Comparison of ENCODE assay signal across 8 cellular contexts in genomic region chr7:33129806-33130153, GRCh38. TPM values are rescaled to one million over a fixed set of nuclear protein-coding genes. Genes with fewer than 3 reads are reported as not detected.
DNase-seq lines count a peak whose midpoint lies in the region; ATAC-seq, FAIRE-seq and TF ChIP-seq lines count a peak whose summit lies in the region.

No MANE protein-coding gene starts in this region.

- peaks cover 13% of the 10 kb centered on the region for H3K4me1 Mint-ChIP-seq in stimulated activated naive CD8-positive, alpha-beta T cell treated with anti-CD3 and anti-CD28 coated beads, Interleukin-15, Interleukin-2, amounts not matched to agents 100 ng/mL and 50 ng/mL, for 24 hours (ENCODE audit: low read depth)
- H3K4me1 Mint-ChIP-seq in activated T-helper 1 cell treated with anti-CD3 and anti-CD28 coated beads, Interleukin-12 subunit alpha, Interleukin-12 subunit beta, Interleukin-2, Interleukin-4 antibody, amounts not matched to agents 30 ng/mL and 10 ng/mL and 1 ng/mL, durations not matched to agents 14 hours and 24 hours and 36 hours (ENCODE audit: low read depth): peaks cover 20% of the 10 kb centered on the region

- peak overlapping the region; percentile 91 for H3K4me3 Mint-ChIP-seq in stimulated activated naive CD8-positive, alpha-beta T cell treated with anti-CD3 and anti-CD28 coated beads, Interleukin-15, Interleukin-2, amounts not matched to agents 100 ng/mL and 50 ng/mL, for 24 hours
- H3K4me3 Mint-ChIP-seq in activated T-helper 1 cell treated with anti-CD3 and anti-CD28 coated beads, Interleukin-12 subunit alpha, Interleukin-12 subunit beta, Interleukin-2, Interleukin-4 antibody, amounts not matched to agents 30 ng/mL and 10 ng/mL and 1 ng/mL, durations not matched to agents 14 hours and 24 hours and 36 hours: peak overlapping the region; percentile 94

- no peak for ATAC-seq in stimulated activated naive CD8-positive, alpha-beta T cell treated with anti-CD3 and anti-CD28 coated beads, Interleukin-15, Interleukin-2, amounts not matched to agents 100 U/mL and 50 U/mL, for 24 hours
- no peak for ATAC-seq in GM18505 (IDR thresholded peaks at IDR 0.05; ENCODE audit: unreplicated experiment)

- peak overlapping the region; percentile 40 to 78 (median 73) for H3K4me3 ChIP-seq in skin epidermis

- no peaks in the 10 kb centered on the region for H3K9me3 Mint-ChIP-seq in stimulated activated naive CD8-positive, alpha-beta T cell treated with anti-CD3 and anti-CD28 coated beads, Interleukin-15, Interleukin-2, amounts not matched to agents 100 ng/mL and 50 ng/mL, for 24 hours
- H3K9me3 Mint-ChIP-seq in activated T-helper 1 cell treated with anti-CD3 and anti-CD28 coated beads, Interleukin-12 subunit alpha, Interleukin-12 subunit beta, Interleukin-2, Interleukin-4 antibody, amounts not matched to agents 30 ng/mL and 10 ng/mL and 1 ng/mL, durations not matched to agents 14 hours and 24 hours and 36 hours: no peaks in the 10 kb centered on the region

- H3K27ac Mint-ChIP-seq in stimulated activated naive CD8-positive, alpha-beta T cell treated with anti-CD3 and anti-CD28 coated beads, Interleukin-15, Interleukin-2, amounts not matched to agents 100 ng/mL and 50 ng/mL, for 24 hours: peak overlapping the region; percentile 82
- peak overlapping the region; percentile 87 for H3K27ac Mint-ChIP-seq in activated T-helper 1 cell treated with anti-CD3 and anti-CD28 coated beads, Interleukin-12 subunit alpha, Interleukin-12 subunit beta, Interleukin-2, Interleukin-4 antibody, amounts not matched to agents 30 ng/mL and 10 ng/mL and 1 ng/mL, durations not matched to agents 14 hours and 24 hours and 36 hours

- intact Hi-C loops in activated T-helper 1 cell treated with anti-CD3 and anti-CD28 coated beads, Interleukin-12 subunit alpha, Interleukin-12 subunit beta, Interleukin-2, Interleukin-4 antibody, amounts not matched to agents 30 ng/mL and 10 ng/mL and 1 ng/mL, durations not matched to agents 14 hours and 24 hours and 36 hours (cut with micrococcal nuclease): loop anchor here (1.0 kb wide), 7 partner anchors 20 to 639 kb away; partner anchors contain the start of genes AVL9, LSM5 and RP9

- no peak for DNase-seq in stimulated activated naive CD8-positive, alpha-beta T cell treated with anti-CD3 and anti-CD28 coated beads, Interleukin-15, Interleukin-2, amounts not matched to agents 100 U/mL and 50 U/mL, for 24 hours
- DNase-seq in activated T-helper 1 cell treated with anti-CD3 and anti-CD28 coated beads, Interleukin-12 subunit alpha, Interleukin-12 subunit beta, Interleukin-2, Interleukin-4 antibody, amounts not matched to agents 30 ng/mL and 10 ng/mL and 1 ng/mL, durations not matched to agents 14 hours and 24 hours and 36 hours (ENCODE audit: low spot score): no peak
- DNase-seq in hepatic stellate cell (ENCODE audit: low spot score): peak; percentile 24
- DNase-seq in NCI-H510A treated with DMSO at 0.1 percent for 48 hours (lab: John Stamatoyannopoulos, UW): no peak
- no peak for DNase-seq in RCC 7860 (ENCODE audit: low spot score)

- no peak for FAIRE-seq in RCC 7860 (lab: Jason Lieb, UNC)

- H3K27me3 Mint-ChIP-seq in stimulated activated naive CD8-positive, alpha-beta T cell treated with anti-CD3 and anti-CD28 coated beads, Interleukin-15, Interleukin-2, amounts not matched to agents 100 ng/mL and 50 ng/mL, for 24 hours: no peaks in the 10 kb centered on the region
- peaks cover 5% of the 10 kb centered on the region for H3K27me3 Mint-ChIP-seq in activated T-helper 1 cell treated with anti-CD3 and anti-CD28 coated beads, Interleukin-12 subunit alpha, Interleukin-12 subunit beta, Interleukin-2, Interleukin-4 antibody, amounts not matched to agents 30 ng/mL and 10 ng/mL and 1 ng/mL, durations not matched to agents 14 hours and 24 hours and 36 hours (ENCODE audit: insufficient read depth)

- H3K27ac ChIP-seq in skin epidermis: peak overlapping the region in 18 of 21 experiments; percentile 53 to 88 (median 82)

- TF ChIP-seq POLR2A in GM18505 (IDR thresholded peaks at IDR 0.05; ENCODE audit: borderline replicate concordance, extremely low read depth, insufficient read depth, insufficient read length): no peak

- H3K36me3 Mint-ChIP-seq in stimulated activated naive CD8-positive, alpha-beta T cell treated with anti-CD3 and anti-CD28 coated beads, Interleukin-15, Interleukin-2, amounts not matched to agents 100 ng/mL and 50 ng/mL, for 24 hours (ENCODE audit: low read depth): peaks cover 4% of the 10 kb centered on the region
- H3K36me3 Mint-ChIP-seq in activated T-helper 1 cell treated with anti-CD3 and anti-CD28 coated beads, Interleukin-12 subunit alpha, Interleukin-12 subunit beta, Interleukin-2, Interleukin-4 antibody, amounts not matched to agents 30 ng/mL and 10 ng/mL and 1 ng/mL, durations not matched to agents 14 hours and 24 hours and 36 hours (ENCODE audit: low read depth): no peaks in the 10 kb centered on the region

RNA-seq across cellular contexts. Expression of gene BBS9, which starts 0.4 kb away (rescaled TPM):
- total RNA-seq in activated T-helper 1 cell treated with anti-CD3 and anti-CD28 coated beads, Interleukin-12 subunit alpha, Interleukin-12 subunit beta, Interleukin-2, Interleukin-4 antibody, amounts not matched to agents 30 ng/mL and 10 ng/mL and 1 ng/mL, durations not matched to agents 14 hours and 24 hours and 36 hours: 3.8 and 6.3 TPM in 2 replicates

RNA-seq across cellular contexts. Expression of gene RP9, which starts 20.6 kb away (rescaled TPM):
- 22.6 and 23.6 TPM in 2 replicates for total RNA-seq in activated T-helper 1 cell treated with anti-CD3 and anti-CD28 coated beads, Interleukin-12 subunit alpha, Interleukin-12 subunit beta, Interleukin-2, Interleukin-4 antibody, amounts not matched to agents 30 ng/mL and 10 ng/mL and 1 ng/mL, durations not matched to agents 14 hours and 24 hours and 36 hours
